38 cellular contexts compared by ENCODE assay signal in genomic region chr5:9630251-9630650, GRCh38. TPM values are rescaled to one million over a fixed set of nuclear protein-coding genes. Genes with fewer than 3 reads are reported as not detected.
"Had no signal": no experiment of that assay in that cellular context is flagged by ENCODE, and none has a peak within 500 bp of the region (broad histone marks: within the 10 kb centered on the region; RNA-seq: fewer than 3 reads in every experiment).

TAS2R1 (minus strand) TSS chr5:9630351; CDS start chr5:9630032, 319 bp downstream.

- H3K36me3 ChIP-seq: MG63 had no signal

- H3K4me3 ChIP-seq: MG63 had no signal

- DNase-seq: Karpas-422, Kasumi-1, MG63, MM.1S, MV-4-11, NCI-H1048, NCI-H1092, NCI-H1092 treated with DMSO at 0.1 percent for 48 hours, NCI-H1105, NCI-H1105 treated with DMSO at 0.1 percent for 48 hours, NCI-H1417, NCI-H1417 treated with DMSO at 0.1 percent for 48 hours, NCI-H1436, NCI-H1436 treated with DMSO at 0.1 percent for 48 hours, NCI-H146, NCI-H1694, NCI-H1694 treated with DMSO at 0.1 percent for 48 hours, NCI-H187, NCI-H187 treated with DMSO at 0.1 percent for 48 hours, NCI-H1930, NCI-H2029, NCI-H2029 treated with DMSO at 0.1 percent for 48 hours, NCI-H2081, NCI-H2081 treated with DMSO at 0.1 percent for 48 hours, NCI-H2107, NCI-H2171, NCI-H2171 treated with DMSO at 0.1 percent for 48 hours, NCI-H2227 treated with DMSO at 0.1 percent for 48 hours, NCI-H226, NCI-H345, NCI-H446, NCI-H446 treated with DMSO at 0.1 percent for 48 hours, NCI-H510A had no signal

- H3K27me3 ChIP-seq: MG63 had no signal

- H3K27ac ChIP-seq: KMS-11 had no signal

RNA-seq across cellular contexts. Expression of gene TAS2R1, which starts in this region (rescaled TPM):
- total RNA-seq: LHCN-M2, M059J, MCF 10A, NCI-H460 had no signal
